Comparison of ENCODE assay signal across 1 cellular context in the genomic region with DNA sequence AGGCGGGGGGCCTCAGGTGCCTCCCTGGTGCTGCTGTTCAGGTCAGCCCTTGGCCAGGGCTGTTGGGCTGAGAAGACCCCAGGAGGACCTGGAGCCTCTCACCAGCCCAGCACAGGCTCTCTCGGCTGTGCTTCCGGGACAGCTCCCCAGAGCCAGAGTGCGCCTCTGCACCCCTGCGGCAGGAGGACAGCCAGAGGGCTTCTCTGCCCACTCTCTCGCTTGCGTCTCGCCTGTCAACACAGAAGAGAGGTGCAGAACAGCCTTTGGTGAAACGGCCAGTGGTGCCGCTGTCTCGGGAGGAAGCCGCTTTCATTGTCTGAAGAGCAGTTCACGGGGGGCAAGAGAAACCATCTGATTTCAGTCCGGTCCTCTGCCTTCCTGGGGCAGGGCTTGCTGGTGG.
TF ChIP-seq lines count a peak whose summit lies in the region.

No MANE protein-coding gene starts in this region.

TF ChIP-seq in WTC11, 78 proteins besides CTCF, POLR2A, EP300 and RAD21 (continued from another document):
- TF ChIP-seq, protein P1, sequence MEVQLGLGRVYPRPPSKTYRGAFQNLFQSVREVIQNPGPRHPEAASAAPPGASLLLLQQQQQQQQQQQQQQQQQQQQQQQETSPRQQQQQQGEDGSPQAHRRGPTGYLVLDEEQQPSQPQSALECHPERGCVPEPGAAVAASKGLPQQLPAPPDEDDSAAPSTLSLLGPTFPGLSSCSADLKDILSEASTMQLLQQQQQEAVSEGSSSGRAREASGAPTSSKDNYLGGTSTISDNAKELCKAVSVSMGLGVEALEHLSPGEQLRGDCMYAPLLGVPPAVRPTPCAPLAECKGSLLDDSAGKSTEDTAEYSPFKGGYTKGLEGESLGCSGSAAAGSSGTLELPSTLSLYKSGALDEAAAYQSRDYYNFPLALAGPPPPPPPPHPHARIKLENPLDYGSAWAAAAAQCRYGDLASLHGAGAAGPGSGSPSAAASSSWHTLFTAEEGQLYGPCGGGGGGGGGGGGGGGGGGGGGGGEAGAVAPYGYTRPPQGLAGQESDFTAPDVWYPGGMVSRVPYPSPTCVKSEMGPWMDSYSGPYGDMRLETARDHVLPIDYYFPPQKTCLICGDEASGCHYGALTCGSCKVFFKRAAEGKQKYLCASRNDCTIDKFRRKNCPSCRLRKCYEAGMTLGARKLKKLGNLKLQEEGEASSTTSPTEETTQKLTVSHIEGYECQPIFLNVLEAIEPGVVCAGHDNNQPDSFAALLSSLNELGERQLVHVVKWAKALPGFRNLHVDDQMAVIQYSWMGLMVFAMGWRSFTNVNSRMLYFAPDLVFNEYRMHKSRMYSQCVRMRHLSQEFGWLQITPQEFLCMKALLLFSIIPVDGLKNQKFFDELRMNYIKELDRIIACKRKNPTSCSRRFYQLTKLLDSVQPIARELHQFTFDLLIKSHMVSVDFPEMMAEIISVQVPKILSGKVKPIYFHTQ (CRISPR knock-in tag; IDR thresholded peaks at IDR 0.05): no peak
- TF ChIP-seq, protein P2, sequence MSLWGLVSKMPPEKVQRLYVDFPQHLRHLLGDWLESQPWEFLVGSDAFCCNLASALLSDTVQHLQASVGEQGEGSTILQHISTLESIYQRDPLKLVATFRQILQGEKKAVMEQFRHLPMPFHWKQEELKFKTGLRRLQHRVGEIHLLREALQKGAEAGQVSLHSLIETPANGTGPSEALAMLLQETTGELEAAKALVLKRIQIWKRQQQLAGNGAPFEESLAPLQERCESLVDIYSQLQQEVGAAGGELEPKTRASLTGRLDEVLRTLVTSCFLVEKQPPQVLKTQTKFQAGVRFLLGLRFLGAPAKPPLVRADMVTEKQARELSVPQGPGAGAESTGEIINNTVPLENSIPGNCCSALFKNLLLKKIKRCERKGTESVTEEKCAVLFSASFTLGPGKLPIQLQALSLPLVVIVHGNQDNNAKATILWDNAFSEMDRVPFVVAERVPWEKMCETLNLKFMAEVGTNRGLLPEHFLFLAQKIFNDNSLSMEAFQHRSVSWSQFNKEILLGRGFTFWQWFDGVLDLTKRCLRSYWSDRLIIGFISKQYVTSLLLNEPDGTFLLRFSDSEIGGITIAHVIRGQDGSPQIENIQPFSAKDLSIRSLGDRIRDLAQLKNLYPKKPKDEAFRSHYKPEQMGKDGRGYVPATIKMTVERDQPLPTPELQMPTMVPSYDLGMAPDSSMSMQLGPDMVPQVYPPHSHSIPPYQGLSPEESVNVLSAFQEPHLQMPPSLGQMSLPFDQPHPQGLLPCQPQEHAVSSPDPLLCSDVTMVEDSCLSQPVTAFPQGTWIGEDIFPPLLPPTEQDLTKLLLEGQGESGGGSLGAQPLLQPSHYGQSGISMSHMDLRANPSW (CRISPR knock-in tag; conservative IDR thresholded peaks at IDR 0.05; ENCODE audit: low read depth): no peak
- no peak for TF ChIP-seq NFYB (CRISPR knock-in tag; conservative IDR thresholded peaks at IDR 0.05; ENCODE audit: low read depth)
- no peak for TF ChIP-seq OVOL2 (CRISPR knock-in tag; IDR thresholded peaks at IDR 0.05; ENCODE audit: borderline replicate concordance)
- TF ChIP-seq, protein P3, sequence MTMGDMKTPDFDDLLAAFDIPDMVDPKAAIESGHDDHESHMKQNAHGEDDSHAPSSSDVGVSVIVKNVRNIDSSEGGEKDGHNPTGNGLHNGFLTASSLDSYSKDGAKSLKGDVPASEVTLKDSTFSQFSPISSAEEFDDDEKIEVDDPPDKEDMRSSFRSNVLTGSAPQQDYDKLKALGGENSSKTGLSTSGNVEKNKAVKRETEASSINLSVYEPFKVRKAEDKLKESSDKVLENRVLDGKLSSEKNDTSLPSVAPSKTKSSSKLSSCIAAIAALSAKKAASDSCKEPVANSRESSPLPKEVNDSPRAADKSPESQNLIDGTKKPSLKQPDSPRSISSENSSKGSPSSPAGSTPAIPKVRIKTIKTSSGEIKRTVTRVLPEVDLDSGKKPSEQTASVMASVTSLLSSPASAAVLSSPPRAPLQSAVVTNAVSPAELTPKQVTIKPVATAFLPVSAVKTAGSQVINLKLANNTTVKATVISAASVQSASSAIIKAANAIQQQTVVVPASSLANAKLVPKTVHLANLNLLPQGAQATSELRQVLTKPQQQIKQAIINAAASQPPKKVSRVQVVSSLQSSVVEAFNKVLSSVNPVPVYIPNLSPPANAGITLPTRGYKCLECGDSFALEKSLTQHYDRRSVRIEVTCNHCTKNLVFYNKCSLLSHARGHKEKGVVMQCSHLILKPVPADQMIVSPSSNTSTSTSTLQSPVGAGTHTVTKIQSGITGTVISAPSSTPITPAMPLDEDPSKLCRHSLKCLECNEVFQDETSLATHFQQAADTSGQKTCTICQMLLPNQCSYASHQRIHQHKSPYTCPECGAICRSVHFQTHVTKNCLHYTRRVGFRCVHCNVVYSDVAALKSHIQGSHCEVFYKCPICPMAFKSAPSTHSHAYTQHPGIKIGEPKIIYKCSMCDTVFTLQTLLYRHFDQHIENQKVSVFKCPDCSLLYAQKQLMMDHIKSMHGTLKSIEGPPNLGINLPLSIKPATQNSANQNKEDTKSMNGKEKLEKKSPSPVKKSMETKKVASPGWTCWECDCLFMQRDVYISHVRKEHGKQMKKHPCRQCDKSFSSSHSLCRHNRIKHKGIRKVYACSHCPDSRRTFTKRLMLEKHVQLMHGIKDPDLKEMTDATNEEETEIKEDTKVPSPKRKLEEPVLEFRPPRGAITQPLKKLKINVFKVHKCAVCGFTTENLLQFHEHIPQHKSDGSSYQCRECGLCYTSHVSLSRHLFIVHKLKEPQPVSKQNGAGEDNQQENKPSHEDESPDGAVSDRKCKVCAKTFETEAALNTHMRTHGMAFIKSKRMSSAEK (CRISPR knock-in tag; IDR thresholded peaks at IDR 0.05; ENCODE audit: borderline replicate concordance): no peak
